In genomic region chr22:20191000-20191515, GRCh38 we compare ENCODE assay signal across 2 cellular contexts.
TF ChIP-seq lines count a peak whose summit lies in the region.

No MANE protein-coding gene starts in this region.

TF ChIP-seq in IMR-90, 13 proteins besides CTCF, POLR2A, EP300 and RAD21:
- TF ChIP-seq USF2 (IDR thresholded peaks at IDR 0.05; ENCODE audit: low read depth, low read length) (no peak), CEBPB (IDR thresholded peaks at IDR 0.05; ENCODE audit: low read depth, low read length) (no peak), NFE2L2 (IDR thresholded peaks at IDR 0.05; ENCODE audit: low read depth, low read length) (no peak), MAFK (IDR thresholded peaks at IDR 0.05; ENCODE audit: low read depth, low read length) (no peak), SMC3 (IDR thresholded peaks at IDR 0.05; ENCODE audit: low read depth, low read length) (no peak)

TF ChIP-seq in K562, 482 proteins besides CTCF, POLR2A, EP300 and RAD21:
- TF ChIP-seq IRF2 (CRISPR knock-in tag; IDR thresholded peaks at IDR 0.05) = 0 out of 2 replicates have a peak, but pooled peaks have one; percentile 68
- TF ChIP-seq ZNF263 (CRISPR knock-in tag; IDR thresholded peaks at IDR 0.05; ENCODE audit: borderline replicate concordance) = no peak
- TF ChIP-seq SP2 (IDR thresholded peaks at IDR 0.05; ENCODE audit: extremely low read depth, low read depth, low read length, poor library complexity, severe bottlenecking) = no peak
- TF ChIP-seq ZNF512 (tag; IDR thresholded peaks at IDR 0.05) = no peak
- TF ChIP-seq ZNF133 (CRISPR knock-in tag; IDR thresholded peaks at IDR 0.05) = no peak
- TF ChIP-seq GABPB1 (CRISPR knock-in tag; IDR thresholded peaks at IDR 0.05) = no peak
- TF ChIP-seq SETDB1 (IDR thresholded peaks at IDR 0.05; ENCODE audit: low read length) = peak; percentile 23
- no peak for TF ChIP-seq MED1 (CRISPR knock-in tag; IDR thresholded peaks at IDR 0.05; ENCODE audit: borderline replicate concordance)
- TF ChIP-seq MBD2 (IDR thresholded peaks at IDR 0.05; ENCODE audit: borderline replicate concordance, low read depth) = no peak
- TF ChIP-seq TBP (optimal IDR thresholded peaks at IDR 0.05; ENCODE audit: low read depth, low read length) = no peak
- TF ChIP-seq DDX20 (tag; IDR thresholded peaks at IDR 0.05; ENCODE audit: low read depth) = no peak
- TF ChIP-seq NFIC (IDR thresholded peaks at IDR 0.05) = no peak
- no peak for TF ChIP-seq ZNF740 (CRISPR knock-in tag; IDR thresholded peaks at IDR 0.05)
- no peak for TF ChIP-seq ZNF740 (tag; IDR thresholded peaks at IDR 0.05)
- no peak for TF ChIP-seq HOMEZ (CRISPR knock-in tag; IDR thresholded peaks at IDR 0.05)
- 0 out of 2 replicates have a peak, but pooled peaks have one; percentile 26 for TF ChIP-seq STAG1 (CRISPR knock-in tag; IDR thresholded peaks at IDR 0.05; ENCODE audit: borderline replicate concordance)
- no peak for TF ChIP-seq THAP7 (CRISPR knock-in tag; IDR thresholded peaks at IDR 0.05)
- TF ChIP-seq ZNF511 (CRISPR knock-in tag; IDR thresholded peaks at IDR 0.05) = peak; percentile 18; the same call in 1 of the 2 replicates
- TF ChIP-seq ZNF282 (CRISPR knock-in tag; IDR thresholded peaks at IDR 0.05) = peak; percentile 83; the same call in 1 of the 2 replicates
- peak; percentile 91 for TF ChIP-seq EZH2 (IDR thresholded peaks at IDR 0.05; ENCODE audit: borderline replicate concordance, low read depth, low read length)
- no peak for TF ChIP-seq KHSRP (IDR thresholded peaks at IDR 0.05)
- peak; percentile 21; the same call in 1 of the 2 replicates for TF ChIP-seq PHF8 (IDR thresholded peaks at IDR 0.05; ENCODE audit: borderline replicate concordance, low read length)
- TF ChIP-seq ZBTB40 (IDR thresholded peaks at IDR 0.05) = no peak
- 0 out of 2 replicates have a peak, but pooled peaks have one; percentile 28 for TF ChIP-seq ZBTB40 (CRISPR knock-in tag; IDR thresholded peaks at IDR 0.05)
- TF ChIP-seq ZNF184 (CRISPR knock-in tag; IDR thresholded peaks at IDR 0.05) = no peak
